In genomic region chr3:197015790-197016705, GRCh38 we compare ENCODE assay signal across 16 cellular contexts. TPM values are rescaled to one million over a fixed set of nuclear protein-coding genes. Genes with fewer than 3 reads are reported as not detected.
DNase-seq lines count a peak whose midpoint lies in the region; ATAC-seq and TF ChIP-seq lines count a peak whose summit lies in the region.
"Had no signal": no experiment of that assay in that cellular context is flagged by ENCODE, and none has a peak within 500 bp of the region (broad histone marks: within the 10 kb centered on the region; RNA-seq: fewer than 3 reads in every experiment).

No MANE protein-coding gene starts in this region.

- H3K23ac ChIP-seq in H9 (ENCODE audit: insufficient read length, low read depth, low read length) = no peak overlapping the region

- no peak for TF ChIP-seq CTCF in H9 (conservative IDR thresholded peaks at IDR 0.05)

- H2BK20ac ChIP-seq in H9 (ENCODE audit: low read depth, low read length, poor library complexity, severe bottlenecking) = no peak overlapping the region

- H3K23me2 ChIP-seq in H9 (ENCODE audit: insufficient read length, low read depth, low read length, poor library complexity, severe bottlenecking) = no peaks in the 10 kb centered on the region

- H3K4ac ChIP-seq in H9 (ENCODE audit: low read depth, low read length) = no peak overlapping the region

- H4K5ac ChIP-seq in H9 (ENCODE audit: insufficient read length, low read depth, low read length) = no peak overlapping the region

- H3K4me2 ChIP-seq in BLaER1 (peak overlapping the region; percentile 83), H9 (ENCODE audit: insufficient read depth, insufficient read length, low read length) (no peak overlapping the region)
- H3K4me2 ChIP-seq: PC-9 had no signal

- H3K14ac ChIP-seq in H9 (ENCODE audit: insufficient read depth, low read length) = no peak overlapping the region

- peaks cover 16% of the 10 kb centered on the region for H3K36me3 ChIP-seq in BLaER1

- peak; percentile 22 for ATAC-seq in esophagus mucosa
- ATAC-seq in stimulated activated effector memory CD8-positive, alpha-beta T cell treated with anti-CD3 and anti-CD28 coated beads, Interleukin-12 subunit alpha, Interleukin-12 subunit beta, amount 100 ng/mL, for 72 hours = peak; percentile 12

- H4K8ac ChIP-seq in H9 (replicated peaks; ENCODE audit: insufficient read length, low read depth, low read length) = no peak overlapping the region

- peak; percentile 18 for DNase-seq in H9
- no peak for DNase-seq in stimulated activated effector memory CD8-positive, alpha-beta T cell treated with anti-CD3 and anti-CD28 coated beads, Interleukin-12 subunit alpha, Interleukin-12 subunit beta, amount 100 ng/mL, for 72 hours (ENCODE audit: low spot score in 2 of 2)
- DNase-seq in activated gamma-delta T cell (lab: John Stamatoyannopoulos, UW) = no peak
- DNase-seq in NCI-H345 (lab: John Stamatoyannopoulos, UW) = no peak
- no peak for DNase-seq in SKM-1 (lab: John Stamatoyannopoulos, UW; ENCODE audit: unreplicated experiment)
- DNase-seq: COR-L47, DMS153, HCEC 1CT, NCI-H1048, NCI-H146, NCI-H69, PC-9 had no signal

- H2BK120ac ChIP-seq in H9 (ENCODE audit: low read depth, low read length, poor library complexity, severe bottlenecking) = no peak overlapping the region

- no peak overlapping the region for H2BK15ac ChIP-seq in H9 (ENCODE audit: low read depth, low read length)

- no peak overlapping the region for H3K27ac ChIP-seq in BLaER1
- H3K27ac ChIP-seq in H9 (ENCODE audit: insufficient read length, low read depth, low read length) = no peak overlapping the region
- H3K27ac ChIP-seq: C4-2B, PC-9, SK-N-MC had no signal

- H3K27me3 Mint-ChIP-seq in H9 (ENCODE audit: low read depth) = peaks cover 7% of the 10 kb centered on the region

- no peak overlapping the region for H3K18ac ChIP-seq in H9 (ENCODE audit: insufficient read length, low read depth, low read length)

- no peaks in the 10 kb centered on the region for H3K9me3 ChIP-seq in BLaER1
- no peaks in the 10 kb centered on the region for H3K9me3 ChIP-seq in H9 (ENCODE audit: control insufficient read depth, low read depth, low read length)

- no peaks in the 10 kb centered on the region for H3K79me1 ChIP-seq in H9 (ENCODE audit: insufficient read depth, low read depth, low read length, poor library complexity, severe bottlenecking)

- H3K9ac ChIP-seq in BLaER1 (no peak overlapping the region), H9 (ENCODE audit: extremely low read depth, insufficient read length, low read length) (no peak overlapping the region)

- no peak overlapping the region for H2BK12ac ChIP-seq in H9 (ENCODE audit: insufficient read length, low read depth, low read length)

- peaks cover 3 to 4% of the 10 kb centered on the region in 2 experiments for H3K4me1 Mint-ChIP-seq in H9
- H3K4me1 Mint-ChIP-seq in stimulated activated effector memory CD8-positive, alpha-beta T cell treated with anti-CD3 and anti-CD28 coated beads, Interleukin-12 subunit alpha, Interleukin-12 subunit beta, amount 100 ng/mL, for 72 hours = no peaks in the 10 kb centered on the region

- H3K27me3 ChIP-seq in BLaER1 (no peaks in the 10 kb centered on the region), H9 (ENCODE audit: insufficient read depth, low read length) (no peaks in the 10 kb centered on the region)

- H3K4me1 ChIP-seq in BLaER1 = peaks cover 87% of the 10 kb centered on the region
- no peaks in the 10 kb centered on the region for H3K4me1 ChIP-seq in H9 (ENCODE audit: insufficient read depth, low read length)

- WGBS in H9 (ENCODE audit: extremely low coverage, insufficient read length, low lambda C conversion rate) = no CpG with 5 or more reads among the region's 28 CpGs

- no peak overlapping the region for H3K56ac ChIP-seq in H9 (ENCODE audit: insufficient read length, low read depth, low read length)

- no peak overlapping the region for H3K27ac Mint-ChIP-seq in H9
- H3K27ac Mint-ChIP-seq in stimulated activated effector memory CD8-positive, alpha-beta T cell treated with anti-CD3 and anti-CD28 coated beads, Interleukin-12 subunit alpha, Interleukin-12 subunit beta, amount 100 ng/mL, for 72 hours = peak overlapping the region; percentile 11

- H2BK5ac ChIP-seq in H9 (ENCODE audit: insufficient read length, low read length) = no peak overlapping the region

- H2AFZ ChIP-seq in H9 (ENCODE audit: low read length) = no peak overlapping the region
- H2AFZ ChIP-seq: PC-9 had no signal

- H3T11ph ChIP-seq in H9 (ENCODE audit: low read length) = no peak overlapping the region

- H4K20me1 ChIP-seq in BLaER1 = 0 out of 2 replicates have a peak, but pooled peaks cover 10% of the 10 kb centered on the region
- H4K20me1 ChIP-seq in H9 (ENCODE audit: control insufficient read depth, insufficient read depth, insufficient read length) = no peaks in the 10 kb centered on the region

- no peaks in the 10 kb centered on the region for H3K9me3 Mint-ChIP-seq in H9
- no peaks in the 10 kb centered on the region for H3K9me3 Mint-ChIP-seq in stimulated activated effector memory CD8-positive, alpha-beta T cell treated with anti-CD3 and anti-CD28 coated beads, Interleukin-12 subunit alpha, Interleukin-12 subunit beta, amount 100 ng/mL, for 72 hours

- H3K36me3 Mint-ChIP-seq in H9 (ENCODE audit: insufficient read depth in 1 of 3, low read depth in 3 of 3) = no peaks in the 10 kb centered on the region
- no peaks in the 10 kb centered on the region for H3K36me3 Mint-ChIP-seq in stimulated activated effector memory CD8-positive, alpha-beta T cell treated with anti-CD3 and anti-CD28 coated beads, Interleukin-12 subunit alpha, Interleukin-12 subunit beta, amount 100 ng/mL, for 72 hours

- no peaks in the 10 kb centered on the region for H3K79me2 ChIP-seq in H9 (ENCODE audit: insufficient read depth, low read length)

- no peak overlapping the region for H2AK5ac ChIP-seq in H9 (ENCODE audit: insufficient read length, low read length)

- H4K91ac ChIP-seq in H9 (ENCODE audit: insufficient read length, low read depth, low read length) = no peak overlapping the region

- H3K4me3 Mint-ChIP-seq in H9 = no peak overlapping the region
- no peak overlapping the region for H3K4me3 Mint-ChIP-seq in stimulated activated effector memory CD8-positive, alpha-beta T cell treated with anti-CD3 and anti-CD28 coated beads, Interleukin-12 subunit alpha, Interleukin-12 subunit beta, amount 100 ng/mL, for 72 hours

- H3K4me3 ChIP-seq in BLaER1 = no peak overlapping the region
- H3K4me3 ChIP-seq: PC-9, SK-N-MC had no signal

RNA-seq across cellular contexts. Expression of gene MELTF, which starts 13.6 kb away (rescaled TPM):
- 8.8 and 9.2 TPM in 2 replicates for total RNA-seq in H9 (2021)
- 2.8 TPM for total RNA-seq in esophagus mucosa

RNA-seq across cellular contexts. Expression of gene PIGZ, which starts 47.4 kb away (rescaled TPM):
- total RNA-seq in H9 (2021) = 0.15 and 0.29 TPM in 2 replicates
- total RNA-seq in esophagus mucosa = 3.7 TPM
